1 cellular context compared by ENCODE assay signal in the genomic region with DNA sequence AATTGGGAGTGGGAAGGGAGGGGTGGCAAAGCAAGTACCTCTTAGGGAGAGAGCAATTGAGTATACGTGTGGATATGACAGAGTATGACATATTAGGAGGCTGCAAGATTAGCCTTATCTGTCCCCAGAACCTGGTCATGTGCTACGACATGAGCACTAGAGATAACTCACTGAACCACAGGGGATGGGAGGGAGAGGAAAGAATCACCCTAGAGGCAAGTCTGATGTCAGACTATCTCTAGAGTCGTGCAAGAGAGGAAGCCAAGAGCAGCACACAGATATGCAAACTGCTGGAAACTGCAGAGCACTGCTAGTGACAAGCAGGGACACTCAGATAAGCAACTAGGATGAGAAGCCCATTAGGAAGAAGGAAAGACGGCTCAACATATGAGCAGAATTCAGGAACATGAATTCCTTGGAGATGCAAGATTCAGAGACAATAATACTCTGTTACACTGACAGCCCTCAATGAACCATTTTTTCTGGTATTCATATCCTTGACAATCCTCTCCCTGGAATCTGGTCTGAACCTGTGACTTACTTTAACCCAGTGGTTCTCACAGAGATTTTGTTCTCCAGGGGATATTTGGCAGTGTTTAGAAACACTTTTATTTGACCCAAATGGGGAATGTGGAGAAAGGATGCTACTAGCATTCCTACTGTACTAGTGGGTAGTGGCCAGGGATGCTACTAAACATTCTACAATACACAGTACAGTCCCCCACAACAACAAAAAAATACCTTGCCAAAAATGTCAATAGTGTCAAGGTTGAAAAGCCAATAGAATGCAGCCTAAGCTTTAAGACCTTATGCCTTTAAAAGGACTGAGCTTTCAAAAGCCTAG.
TF ChIP-seq lines count a peak whose summit lies in the region.

No MANE protein-coding gene starts in this region.

TF ChIP-seq in K562, 482 proteins besides CTCF, POLR2A, EP300 and RAD21 (continued from another document and continues in another):
- TF ChIP-seq FOXJ2 (tag; IDR thresholded peaks at IDR 0.05): peak; percentile 94
- no peak for TF ChIP-seq TAF7 (tag; IDR thresholded peaks at IDR 0.05)
- TF ChIP-seq ATF1 (CRISPR knock-in tag; IDR thresholded peaks at IDR 0.05): no peak
- TF ChIP-seq ATF1 (tag; IDR thresholded peaks at IDR 0.05): peak; percentile 98
- TF ChIP-seq, protein P1, sequence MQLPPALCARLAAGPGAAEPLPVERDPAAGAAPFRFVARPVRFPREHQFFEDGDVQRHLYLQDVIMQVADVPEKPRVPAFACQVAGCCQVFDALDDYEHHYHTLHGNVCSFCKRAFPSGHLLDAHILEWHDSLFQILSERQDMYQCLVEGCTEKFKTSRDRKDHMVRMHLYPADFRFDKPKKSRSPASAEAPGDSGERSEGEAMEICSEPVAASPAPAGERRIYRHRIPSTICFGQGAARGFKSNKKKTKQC (CRISPR knock-in tag; IDR thresholded peaks at IDR 0.05): no peak
- no peak for TF ChIP-seq PCBP1 (IDR thresholded peaks at IDR 0.05; ENCODE audit: low read depth, low read length, poor library complexity, severe bottlenecking)
- TF ChIP-seq FOXP4 (CRISPR knock-in tag; IDR thresholded peaks at IDR 0.05; ENCODE audit: borderline replicate concordance): 0 out of 2 replicates have a peak, but pooled peaks have one; percentile 80
- TF ChIP-seq NR2C1 (IDR thresholded peaks at IDR 0.05): peak; percentile 70
- TF ChIP-seq NR2C1 (tag; IDR thresholded peaks at IDR 0.05): peak; percentile 86
- no peak for TF ChIP-seq MCM5 (IDR thresholded peaks at IDR 0.05; ENCODE audit: low read depth)
- TF ChIP-seq TRIM24 (IDR thresholded peaks at IDR 0.05): peak; percentile 99
- TF ChIP-seq PPARD (CRISPR knock-in tag; IDR thresholded peaks at IDR 0.05): no peak
- no peak for TF ChIP-seq ZNF165 (CRISPR knock-in tag; IDR thresholded peaks at IDR 0.05; ENCODE audit: borderline replicate concordance)
- no peak; the same call in 1 of the 2 replicates for TF ChIP-seq MYBL2 (IDR thresholded peaks at IDR 0.05; ENCODE audit: low read depth)
- no peak for TF ChIP-seq MYBL2 (CRISPR knock-in tag; IDR thresholded peaks at IDR 0.05; ENCODE audit: borderline replicate concordance)
- TF ChIP-seq, protein P2, sequence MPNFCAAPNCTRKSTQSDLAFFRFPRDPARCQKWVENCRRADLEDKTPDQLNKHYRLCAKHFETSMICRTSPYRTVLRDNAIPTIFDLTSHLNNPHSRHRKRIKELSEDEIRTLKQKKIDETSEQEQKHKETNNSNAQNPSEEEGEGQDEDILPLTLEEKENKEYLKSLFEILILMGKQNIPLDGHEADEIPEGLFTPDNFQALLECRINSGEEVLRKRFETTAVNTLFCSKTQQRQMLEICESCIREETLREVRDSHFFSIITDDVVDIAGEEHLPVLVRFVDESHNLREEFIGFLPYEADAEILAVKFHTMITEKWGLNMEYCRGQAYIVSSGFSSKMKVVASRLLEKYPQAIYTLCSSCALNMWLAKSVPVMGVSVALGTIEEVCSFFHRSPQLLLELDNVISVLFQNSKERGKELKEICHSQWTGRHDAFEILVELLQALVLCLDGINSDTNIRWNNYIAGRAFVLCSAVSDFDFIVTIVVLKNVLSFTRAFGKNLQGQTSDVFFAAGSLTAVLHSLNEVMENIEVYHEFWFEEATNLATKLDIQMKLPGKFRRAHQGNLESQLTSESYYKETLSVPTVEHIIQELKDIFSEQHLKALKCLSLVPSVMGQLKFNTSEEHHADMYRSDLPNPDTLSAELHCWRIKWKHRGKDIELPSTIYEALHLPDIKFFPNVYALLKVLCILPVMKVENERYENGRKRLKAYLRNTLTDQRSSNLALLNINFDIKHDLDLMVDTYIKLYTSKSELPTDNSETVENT (CRISPR knock-in tag; IDR thresholded peaks at IDR 0.05): no peak
- peak; percentile 81 for TF ChIP-seq ZBTB2 (IDR thresholded peaks at IDR 0.05)
- TF ChIP-seq ZZZ3 (IDR thresholded peaks at IDR 0.05): no peak
- no peak for TF ChIP-seq PREB (CRISPR knock-in tag; IDR thresholded peaks at IDR 0.05)
- TF ChIP-seq ERF (CRISPR knock-in tag; IDR thresholded peaks at IDR 0.05): peak; percentile 71; the same call in 1 of the 2 replicates
- TF ChIP-seq RUNX1 (IDR thresholded peaks at IDR 0.05; ENCODE audit: low read depth): peak; percentile 99
- peak; percentile 30; the same call in 1 of the 2 replicates for TF ChIP-seq ZNF384 (IDR thresholded peaks at IDR 0.05; ENCODE audit: low read depth, low read length)
- no peak for TF ChIP-seq ZNF143 (CRISPR knock-in tag; IDR thresholded peaks at IDR 0.05)
- TF ChIP-seq MTA3 (IDR thresholded peaks at IDR 0.05; ENCODE audit: borderline replicate concordance): peak; percentile 98
- TF ChIP-seq KLF16 (IDR thresholded peaks at IDR 0.05): peak; percentile 100
- peak; percentile 73 for TF ChIP-seq NFE2 (IDR thresholded peaks at IDR 0.05; ENCODE audit: low read depth)
- TF ChIP-seq XRCC5 (IDR thresholded peaks at IDR 0.05; ENCODE audit: low read depth, low read length): no peak
- TF ChIP-seq STAG1 (CRISPR knock-in tag; IDR thresholded peaks at IDR 0.05; ENCODE audit: borderline replicate concordance): no peak
- peak; percentile 63; the same call in 1 of the 2 replicates for TF ChIP-seq ZNF444 (CRISPR knock-in tag; IDR thresholded peaks at IDR 0.05)
- peak in 1 of 3 experiments; percentile 88; a peak in 2 of 6 replicates for TF ChIP-seq ZBTB11 (CRISPR knock-in tag; IDR thresholded peaks at IDR 0.05)
- TF ChIP-seq PHB (CRISPR knock-in tag; IDR thresholded peaks at IDR 0.05): no peak
- TF ChIP-seq CBX3 (IDR thresholded peaks at IDR 0.05; ENCODE audit: borderline replicate concordance in 1 of 2, low read length in 2 of 2): peak in 1 of 2 experiments; percentile 96; a peak in 2 of 3 replicates
- TF ChIP-seq DMBX1 (CRISPR knock-in tag; IDR thresholded peaks at IDR 0.05; ENCODE audit: borderline replicate concordance): peak; percentile 96
- TF ChIP-seq BRCA1 (IDR thresholded peaks at IDR 0.05): no peak
- no peak for TF ChIP-seq BRCA1 (CRISPR knock-in tag; IDR thresholded peaks at IDR 0.05)
- peak; percentile 99 for TF ChIP-seq HDAC2 (IDR thresholded peaks at IDR 0.05)
- peak; percentile 100 for TF ChIP-seq DPF2 (IDR thresholded peaks at IDR 0.05)
- no peak for TF ChIP-seq RBM17 (IDR thresholded peaks at IDR 0.05; ENCODE audit: borderline replicate concordance, low read depth, low read length)
- no peak for TF ChIP-seq KDM4B (IDR thresholded peaks at IDR 0.05; ENCODE audit: borderline replicate concordance in 2 of 2, low read depth in 1 of 2)
- TF ChIP-seq, protein P3, sequence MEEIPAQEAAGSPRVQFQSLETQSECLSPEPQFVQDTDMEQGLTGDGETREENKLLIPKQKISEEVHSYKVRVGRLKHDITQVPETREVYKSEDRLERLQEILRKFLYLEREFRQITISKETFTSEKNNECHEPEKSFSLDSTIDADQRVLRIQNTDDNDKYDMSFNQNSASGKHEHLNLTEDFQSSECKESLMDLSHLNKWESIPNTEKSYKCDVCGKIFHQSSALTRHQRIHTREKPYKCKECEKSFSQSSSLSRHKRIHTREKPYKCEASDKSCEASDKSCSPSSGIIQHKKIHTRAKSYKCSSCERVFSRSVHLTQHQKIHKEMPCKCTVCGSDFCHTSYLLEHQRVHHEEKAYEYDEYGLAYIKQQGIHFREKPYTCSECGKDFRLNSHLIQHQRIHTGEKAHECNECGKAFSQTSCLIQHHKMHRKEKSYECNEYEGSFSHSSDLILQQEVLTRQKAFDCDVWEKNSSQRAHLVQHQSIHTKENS (CRISPR knock-in tag; IDR thresholded peaks at IDR 0.05): 0 out of 2 replicates have a peak, but pooled peaks have one; percentile 2
